1 cellular context compared by ENCODE assay signal in the genomic region with DNA sequence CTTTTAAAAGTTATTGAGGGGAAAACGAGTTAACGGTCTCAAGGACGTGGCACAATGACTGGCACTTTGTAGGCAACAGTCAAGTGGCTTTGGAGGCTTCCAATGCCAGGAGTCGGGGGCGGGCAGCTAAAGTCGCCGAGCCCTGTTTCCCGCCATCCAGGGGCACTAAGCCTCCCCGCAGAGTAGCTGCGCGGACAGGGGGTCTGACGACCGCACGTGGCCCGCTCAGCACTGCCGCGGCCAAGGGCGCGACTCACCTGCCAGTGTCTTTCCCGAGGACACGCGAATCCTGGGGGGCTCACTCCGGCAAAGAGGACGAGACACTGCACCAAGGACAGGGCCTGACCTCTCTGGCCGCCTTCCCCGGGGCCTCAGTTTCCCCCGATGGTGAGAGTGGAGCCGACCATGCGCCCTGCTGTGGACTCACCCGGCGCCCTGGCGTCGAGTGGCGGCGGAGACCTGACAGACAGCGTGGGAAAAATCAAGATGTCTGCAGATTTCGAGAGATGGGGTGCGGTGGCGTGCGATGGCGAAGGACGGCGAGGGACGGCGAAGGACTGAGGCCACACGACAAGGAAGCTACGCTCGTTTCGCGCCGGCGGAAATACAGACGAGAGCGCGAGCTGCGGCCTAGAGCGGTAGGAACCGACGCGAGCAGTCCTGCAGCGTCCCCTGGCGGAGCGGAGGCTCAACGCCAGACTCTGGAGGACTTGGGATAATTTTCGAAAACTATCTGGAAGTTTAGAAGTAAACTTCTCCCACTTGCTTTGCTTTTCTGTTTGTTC.
TF ChIP-seq lines count a peak whose summit lies in the region.

A gene (minus strand): TSS at position 559 of the 785 bp plus-strand sequence.

TF ChIP-seq in GM12878, 131 proteins besides CTCF, POLR2A, EP300 and RAD21 (continued from another document and continues in another):
- TF ChIP-seq, protein P1, sequence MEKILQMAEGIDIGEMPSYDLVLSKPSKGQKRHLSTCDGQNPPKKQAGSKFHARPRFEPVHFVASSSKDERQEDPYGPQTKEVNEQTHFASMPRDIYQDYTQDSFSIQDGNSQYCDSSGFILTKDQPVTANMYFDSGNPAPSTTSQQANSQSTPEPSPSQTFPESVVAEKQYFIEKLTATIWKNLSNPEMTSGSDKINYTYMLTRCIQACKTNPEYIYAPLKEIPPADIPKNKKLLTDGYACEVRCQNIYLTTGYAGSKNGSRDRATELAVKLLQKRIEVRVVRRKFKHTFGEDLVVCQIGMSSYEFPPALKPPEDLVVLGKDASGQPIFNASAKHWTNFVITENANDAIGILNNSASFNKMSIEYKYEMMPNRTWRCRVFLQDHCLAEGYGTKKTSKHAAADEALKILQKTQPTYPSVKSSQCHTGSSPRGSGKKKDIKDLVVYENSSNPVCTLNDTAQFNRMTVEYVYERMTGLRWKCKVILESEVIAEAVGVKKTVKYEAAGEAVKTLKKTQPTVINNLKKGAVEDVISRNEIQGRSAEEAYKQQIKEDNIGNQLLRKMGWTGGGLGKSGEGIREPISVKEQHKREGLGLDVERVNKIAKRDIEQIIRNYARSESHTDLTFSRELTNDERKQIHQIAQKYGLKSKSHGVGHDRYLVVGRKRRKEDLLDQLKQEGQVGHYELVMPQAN (conservative IDR thresholded peaks at IDR 0.05): peak; percentile 96
- TF ChIP-seq BCL11A (IDR thresholded peaks at IDR 0.05; ENCODE audit: low read depth, low read length): peak; percentile 56; the same call in 1 of the 2 replicates
- 0 out of 2 replicates have a peak, but pooled peaks have one; percentile 14 for TF ChIP-seq ZNF384 (IDR thresholded peaks at IDR 0.05; ENCODE audit: borderline replicate concordance, low read depth, low read length)
- peak; percentile 67 for TF ChIP-seq TCF7 (IDR thresholded peaks at IDR 0.05; ENCODE audit: borderline replicate concordance)
- peak; percentile 70; the same call in 1 of the 2 replicates for TF ChIP-seq CHD2 (IDR thresholded peaks at IDR 0.05; ENCODE audit: borderline replicate concordance, low read depth, low read length)
- TF ChIP-seq, protein P2, sequence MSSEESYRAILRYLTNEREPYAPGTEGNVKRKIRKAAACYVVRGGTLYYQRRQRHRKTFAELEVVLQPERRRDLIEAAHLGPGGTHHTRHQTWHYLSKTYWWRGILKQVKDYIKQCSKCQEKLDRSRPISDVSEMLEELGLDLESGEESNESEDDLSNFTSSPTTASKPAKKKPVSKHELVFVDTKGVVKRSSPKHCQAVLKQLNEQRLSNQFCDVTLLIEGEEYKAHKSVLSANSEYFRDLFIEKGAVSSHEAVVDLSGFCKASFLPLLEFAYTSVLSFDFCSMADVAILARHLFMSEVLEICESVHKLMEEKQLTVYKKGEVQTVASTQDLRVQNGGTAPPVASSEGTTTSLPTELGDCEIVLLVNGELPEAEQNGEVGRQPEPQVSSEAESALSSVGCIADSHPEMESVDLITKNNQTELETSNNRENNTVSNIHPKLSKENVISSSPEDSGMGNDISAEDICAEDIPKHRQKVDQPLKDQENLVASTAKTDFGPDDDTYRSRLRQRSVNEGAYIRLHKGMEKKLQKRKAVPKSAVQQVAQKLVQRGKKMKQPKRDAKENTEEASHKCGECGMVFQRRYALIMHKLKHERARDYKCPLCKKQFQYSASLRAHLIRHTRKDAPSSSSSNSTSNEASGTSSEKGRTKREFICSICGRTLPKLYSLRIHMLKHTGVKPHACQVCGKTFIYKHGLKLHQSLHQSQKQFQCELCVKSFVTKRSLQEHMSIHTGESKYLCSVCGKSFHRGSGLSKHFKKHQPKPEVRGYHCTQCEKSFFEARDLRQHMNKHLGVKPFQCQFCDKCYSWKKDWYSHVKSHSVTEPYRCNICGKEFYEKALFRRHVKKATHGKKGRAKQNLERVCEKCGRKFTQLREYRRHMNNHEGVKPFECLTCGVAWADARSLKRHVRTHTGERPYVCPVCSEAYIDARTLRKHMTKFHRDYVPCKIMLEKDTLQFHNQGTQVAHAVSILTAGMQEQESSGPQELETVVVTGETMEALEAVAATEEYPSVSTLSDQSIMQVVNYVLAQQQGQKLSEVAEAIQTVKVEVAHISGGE (CRISPR knock-in tag; IDR thresholded peaks at IDR 0.05): no peak
- TF ChIP-seq, protein P3, sequence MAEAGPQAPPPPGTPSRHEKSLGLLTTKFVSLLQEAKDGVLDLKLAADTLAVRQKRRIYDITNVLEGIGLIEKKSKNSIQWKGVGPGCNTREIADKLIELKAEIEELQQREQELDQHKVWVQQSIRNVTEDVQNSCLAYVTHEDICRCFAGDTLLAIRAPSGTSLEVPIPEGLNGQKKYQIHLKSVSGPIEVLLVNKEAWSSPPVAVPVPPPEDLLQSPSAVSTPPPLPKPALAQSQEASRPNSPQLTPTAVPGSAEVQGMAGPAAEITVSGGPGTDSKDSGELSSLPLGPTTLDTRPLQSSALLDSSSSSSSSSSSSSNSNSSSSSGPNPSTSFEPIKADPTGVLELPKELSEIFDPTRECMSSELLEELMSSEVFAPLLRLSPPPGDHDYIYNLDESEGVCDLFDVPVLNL (IDR thresholded peaks at IDR 0.05; ENCODE audit: low read depth, low read length): peak; percentile 76
- TF ChIP-seq ZNF274 (IDR thresholded peaks at IDR 0.05; ENCODE audit: insufficient read depth, insufficient read length): no peak
- peak; percentile 45; the same call in 1 of the 2 replicates for TF ChIP-seq BACH1 (IDR thresholded peaks at IDR 0.05; ENCODE audit: borderline replicate concordance)
- peak; percentile 88 for TF ChIP-seq ZNF24 (IDR thresholded peaks at IDR 0.05)
- TF ChIP-seq, protein P4, sequence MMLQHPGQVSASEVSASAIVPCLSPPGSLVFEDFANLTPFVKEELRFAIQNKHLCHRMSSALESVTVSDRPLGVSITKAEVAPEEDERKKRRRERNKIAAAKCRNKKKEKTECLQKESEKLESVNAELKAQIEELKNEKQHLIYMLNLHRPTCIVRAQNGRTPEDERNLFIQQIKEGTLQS (IDR thresholded peaks at IDR 0.05; ENCODE audit: borderline replicate concordance, extremely low read depth, low read depth, low read length): 0 out of 2 replicates have a peak, but pooled peaks have one; percentile 19
- TF ChIP-seq CHD1 (IDR thresholded peaks at IDR 0.05; ENCODE audit: low read depth, low read length): no peak; the same call in 1 of the 2 replicates
- peak; percentile 99 for TF ChIP-seq SMARCA5 (IDR thresholded peaks at IDR 0.05)
- TF ChIP-seq, protein P5, sequence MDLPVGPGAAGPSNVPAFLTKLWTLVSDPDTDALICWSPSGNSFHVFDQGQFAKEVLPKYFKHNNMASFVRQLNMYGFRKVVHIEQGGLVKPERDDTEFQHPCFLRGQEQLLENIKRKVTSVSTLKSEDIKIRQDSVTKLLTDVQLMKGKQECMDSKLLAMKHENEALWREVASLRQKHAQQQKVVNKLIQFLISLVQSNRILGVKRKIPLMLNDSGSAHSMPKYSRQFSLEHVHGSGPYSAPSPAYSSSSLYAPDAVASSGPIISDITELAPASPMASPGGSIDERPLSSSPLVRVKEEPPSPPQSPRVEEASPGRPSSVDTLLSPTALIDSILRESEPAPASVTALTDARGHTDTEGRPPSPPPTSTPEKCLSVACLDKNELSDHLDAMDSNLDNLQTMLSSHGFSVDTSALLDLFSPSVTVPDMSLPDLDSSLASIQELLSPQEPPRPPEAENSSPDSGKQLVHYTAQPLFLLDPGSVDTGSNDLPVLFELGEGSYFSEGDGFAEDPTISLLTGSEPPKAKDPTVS (IDR thresholded peaks at IDR 0.05; ENCODE audit: low read depth, low read length): peak; percentile 47; the same call in 1 of the 2 replicates
- TF ChIP-seq RBBP5 (conservative IDR thresholded peaks at IDR 0.05): peak; percentile 74; the same call in 1 of the 2 replicates
- TF ChIP-seq, protein P6, sequence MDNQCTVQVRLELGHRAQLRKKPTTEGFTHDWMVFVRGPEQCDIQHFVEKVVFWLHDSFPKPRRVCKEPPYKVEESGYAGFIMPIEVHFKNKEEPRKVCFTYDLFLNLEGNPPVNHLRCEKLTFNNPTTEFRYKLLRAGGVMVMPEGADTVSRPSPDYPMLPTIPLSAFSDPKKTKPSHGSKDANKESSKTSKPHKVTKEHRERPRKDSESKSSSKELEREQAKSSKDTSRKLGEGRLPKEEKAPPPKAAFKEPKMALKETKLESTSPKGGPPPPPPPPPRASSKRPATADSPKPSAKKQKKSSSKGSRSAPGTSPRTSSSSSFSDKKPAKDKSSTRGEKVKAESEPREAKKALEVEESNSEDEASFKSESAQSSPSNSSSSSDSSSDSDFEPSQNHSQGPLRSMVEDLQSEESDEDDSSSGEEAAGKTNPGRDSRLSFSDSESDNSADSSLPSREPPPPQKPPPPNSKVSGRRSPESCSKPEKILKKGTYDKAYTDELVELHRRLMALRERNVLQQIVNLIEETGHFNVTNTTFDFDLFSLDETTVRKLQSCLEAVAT (IDR thresholded peaks at IDR 0.05): peak; percentile 84
- TF ChIP-seq, protein P7, sequence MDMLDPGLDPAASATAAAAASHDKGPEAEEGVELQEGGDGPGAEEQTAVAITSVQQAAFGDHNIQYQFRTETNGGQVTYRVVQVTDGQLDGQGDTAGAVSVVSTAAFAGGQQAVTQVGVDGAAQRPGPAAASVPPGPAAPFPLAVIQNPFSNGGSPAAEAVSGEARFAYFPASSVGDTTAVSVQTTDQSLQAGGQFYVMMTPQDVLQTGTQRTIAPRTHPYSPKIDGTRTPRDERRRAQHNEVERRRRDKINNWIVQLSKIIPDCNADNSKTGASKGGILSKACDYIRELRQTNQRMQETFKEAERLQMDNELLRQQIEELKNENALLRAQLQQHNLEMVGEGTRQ (IDR thresholded peaks at IDR 0.05; ENCODE audit: borderline replicate concordance, low read depth, low read length): no peak
- TF ChIP-seq LARP7 (IDR thresholded peaks at IDR 0.05): peak; percentile 90
- TF ChIP-seq, protein P8, sequence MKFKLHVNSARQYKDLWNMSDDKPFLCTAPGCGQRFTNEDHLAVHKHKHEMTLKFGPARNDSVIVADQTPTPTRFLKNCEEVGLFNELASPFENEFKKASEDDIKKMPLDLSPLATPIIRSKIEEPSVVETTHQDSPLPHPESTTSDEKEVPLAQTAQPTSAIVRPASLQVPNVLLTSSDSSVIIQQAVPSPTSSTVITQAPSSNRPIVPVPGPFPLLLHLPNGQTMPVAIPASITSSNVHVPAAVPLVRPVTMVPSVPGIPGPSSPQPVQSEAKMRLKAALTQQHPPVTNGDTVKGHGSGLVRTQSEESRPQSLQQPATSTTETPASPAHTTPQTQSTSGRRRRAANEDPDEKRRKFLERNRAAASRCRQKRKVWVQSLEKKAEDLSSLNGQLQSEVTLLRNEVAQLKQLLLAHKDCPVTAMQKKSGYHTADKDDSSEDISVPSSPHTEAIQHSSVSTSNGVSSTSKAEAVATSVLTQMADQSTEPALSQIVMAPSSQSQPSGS (IDR thresholded peaks at IDR 0.05; ENCODE audit: low read length): peak; percentile 23; the same call in 1 of the 2 replicates
- peak; percentile 64; the same call in 1 of the 2 replicates for TF ChIP-seq ZNF217 (IDR thresholded peaks at IDR 0.05)
- peak; percentile 50; the same call in 1 of the 2 replicates for TF ChIP-seq FOXK2 (IDR thresholded peaks at IDR 0.05)
- TF ChIP-seq NFYA (IDR thresholded peaks at IDR 0.05; ENCODE audit: borderline replicate concordance, low read depth, low read length): no peak
- peak; percentile 98 for TF ChIP-seq MXI1 (IDR thresholded peaks at IDR 0.05; ENCODE audit: low read depth, low read length)
- no peak for TF ChIP-seq SPI1 (IDR thresholded peaks at IDR 0.05; ENCODE audit: borderline replicate concordance, insufficient read depth, low read depth, low read length)
- TF ChIP-seq MYC (IDR thresholded peaks at IDR 0.05; ENCODE audit: insufficient read depth, insufficient read length, insufficient replicate concordance, low read length, severe bottlenecking): peak; percentile 100
- peak; percentile 99 for TF ChIP-seq POLR2AphosphoS5 (IDR thresholded peaks at IDR 0.05; ENCODE audit: low read length)
- TF ChIP-seq PAX8 (IDR thresholded peaks at IDR 0.05): no peak
- peak; percentile 87; the same call in 1 of the 2 replicates for TF ChIP-seq TARDBP (IDR thresholded peaks at IDR 0.05; ENCODE audit: borderline replicate concordance)
- TF ChIP-seq, protein P9, sequence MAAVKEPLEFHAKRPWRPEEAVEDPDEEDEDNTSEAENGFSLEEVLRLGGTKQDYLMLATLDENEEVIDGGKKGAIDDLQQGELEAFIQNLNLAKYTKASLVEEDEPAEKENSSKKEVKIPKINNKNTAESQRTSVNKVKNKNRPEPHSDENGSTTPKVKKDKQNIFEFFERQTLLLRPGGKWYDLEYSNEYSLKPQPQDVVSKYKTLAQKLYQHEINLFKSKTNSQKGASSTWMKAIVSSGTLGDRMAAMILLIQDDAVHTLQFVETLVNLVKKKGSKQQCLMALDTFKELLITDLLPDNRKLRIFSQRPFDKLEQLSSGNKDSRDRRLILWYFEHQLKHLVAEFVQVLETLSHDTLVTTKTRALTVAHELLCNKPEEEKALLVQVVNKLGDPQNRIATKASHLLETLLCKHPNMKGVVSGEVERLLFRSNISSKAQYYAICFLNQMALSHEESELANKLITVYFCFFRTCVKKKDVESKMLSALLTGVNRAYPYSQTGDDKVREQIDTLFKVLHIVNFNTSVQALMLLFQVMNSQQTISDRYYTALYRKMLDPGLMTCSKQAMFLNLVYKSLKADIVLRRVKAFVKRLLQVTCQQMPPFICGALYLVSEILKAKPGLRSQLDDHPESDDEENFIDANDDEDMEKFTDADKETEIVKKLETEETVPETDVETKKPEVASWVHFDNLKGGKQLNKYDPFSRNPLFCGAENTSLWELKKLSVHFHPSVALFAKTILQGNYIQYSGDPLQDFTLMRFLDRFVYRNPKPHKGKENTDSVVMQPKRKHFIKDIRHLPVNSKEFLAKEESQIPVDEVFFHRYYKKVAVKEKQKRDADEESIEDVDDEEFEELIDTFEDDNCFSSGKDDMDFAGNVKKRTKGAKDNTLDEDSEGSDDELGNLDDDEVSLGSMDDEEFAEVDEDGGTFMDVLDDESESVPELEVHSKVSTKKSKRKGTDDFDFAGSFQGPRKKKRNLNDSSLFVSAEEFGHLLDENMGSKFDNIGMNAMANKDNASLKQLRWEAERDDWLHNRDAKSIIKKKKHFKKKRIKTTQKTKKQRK (IDR thresholded peaks at IDR 0.05; ENCODE audit: low read depth, low read length): no peak
- TF ChIP-seq ZNF207 (IDR thresholded peaks at IDR 0.05; ENCODE audit: borderline replicate concordance): peak; percentile 92; the same call in 1 of the 2 replicates
- TF ChIP-seq SMAD1 (IDR thresholded peaks at IDR 0.05; ENCODE audit: low read depth, partially characterized antibody): peak; percentile 44
- no peak for TF ChIP-seq MTA3 (IDR thresholded peaks at IDR 0.05; ENCODE audit: borderline replicate concordance, low read length)
- TF ChIP-seq BMI1 (IDR thresholded peaks at IDR 0.05; ENCODE audit: borderline replicate concordance): no peak
- peak; percentile 50; the same call in 1 of the 2 replicates for TF ChIP-seq MTA2 (IDR thresholded peaks at IDR 0.05; ENCODE audit: low read depth)
- peak; percentile 53 for TF ChIP-seq JUND (IDR thresholded peaks at IDR 0.05; ENCODE audit: low read depth, low read length)
- TF ChIP-seq IKZF1 (conservative IDR thresholded peaks at IDR 0.05): peak; percentile 89
- TF ChIP-seq YBX1 (IDR thresholded peaks at IDR 0.05): no peak
- no peak for TF ChIP-seq EZH2 (IDR thresholded peaks at IDR 0.05; ENCODE audit: borderline replicate concordance, control insufficient read depth, low read depth, low read length)
- TF ChIP-seq, protein P10, sequence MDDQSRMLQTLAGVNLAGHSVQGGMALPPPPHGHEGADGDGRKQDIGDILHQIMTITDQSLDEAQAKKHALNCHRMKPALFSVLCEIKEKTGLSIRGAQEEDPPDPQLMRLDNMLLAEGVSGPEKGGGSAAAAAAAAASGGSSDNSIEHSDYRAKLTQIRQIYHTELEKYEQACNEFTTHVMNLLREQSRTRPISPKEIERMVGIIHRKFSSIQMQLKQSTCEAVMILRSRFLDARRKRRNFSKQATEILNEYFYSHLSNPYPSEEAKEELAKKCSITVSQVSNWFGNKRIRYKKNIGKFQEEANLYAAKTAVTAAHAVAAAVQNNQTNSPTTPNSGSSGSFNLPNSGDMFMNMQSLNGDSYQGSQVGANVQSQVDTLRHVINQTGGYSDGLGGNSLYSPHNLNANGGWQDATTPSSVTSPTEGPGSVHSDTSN (IDR thresholded peaks at IDR 0.05; ENCODE audit: insufficient replicate concordance, low read depth, low read length): peak; percentile 30
